ENCODE assay signal across 19 cellular contexts in the genomic region with DNA sequence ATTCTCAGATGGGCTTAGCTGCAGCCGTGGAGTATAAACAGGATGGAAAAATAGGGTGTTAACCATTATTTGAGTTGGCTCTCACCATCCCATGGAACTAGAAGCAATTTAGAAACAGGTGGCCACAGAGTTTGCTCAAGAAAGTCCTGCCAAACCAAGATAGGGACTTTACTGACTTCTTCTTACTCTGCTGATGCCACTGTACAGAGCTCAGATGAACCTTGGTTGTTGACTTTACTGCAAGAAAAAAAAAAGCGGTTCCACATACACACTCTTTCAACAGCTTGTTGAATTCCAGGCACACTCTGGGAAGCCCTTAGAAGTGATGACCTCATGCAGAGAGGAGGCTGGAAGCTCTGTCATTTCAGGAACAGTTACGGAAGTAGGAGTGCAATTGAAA.
DNase-seq lines count a peak whose midpoint lies in the region; ATAC-seq and TF ChIP-seq lines count a peak whose summit lies in the region.
"Had no signal": no experiment of that assay in that cellular context is flagged by ENCODE, and none has a peak within 500 bp of the region (broad histone marks: within the 10 kb centered on the region; RNA-seq: fewer than 3 reads in every experiment).

No MANE protein-coding gene starts in this region.

- H2BK15ac ChIP-seq in mesendoderm (replicated peaks; ENCODE audit: low read depth): no peak overlapping the region

- H3K27ac ChIP-seq in left ventricle myocardium inferior (replicated peaks) (peak overlapping the region; percentile 54), mesendoderm (ENCODE audit: low read depth, low read length) (no peak overlapping the region)
- H3K27ac ChIP-seq: C4-2B, foreskin keratinocyte, psoas muscle had no signal

- no peak overlapping the region for H3K9ac ChIP-seq in mesendoderm (ENCODE audit: low read length)

- H3K36me3 Mint-ChIP-seq in activated CD4-positive, alpha-beta memory T cell treated with anti-CD3 and anti-CD28 coated beads, Interleukin-2, amount 10 ng/mL, durations not matched to agents 7 days and 5 days (ENCODE audit: low read depth): no peaks in the 10 kb centered on the region
- H3K36me3 Mint-ChIP-seq: naive thymus-derived CD4-positive, alpha-beta T cell had no signal

- H4K8ac ChIP-seq in mesendoderm (ENCODE audit: low read depth, low read length): no peak overlapping the region

- no peak overlapping the region for H3K27ac Mint-ChIP-seq in activated CD4-positive, alpha-beta memory T cell treated with anti-CD3 and anti-CD28 coated beads, Interleukin-2, amount 10 ng/mL, durations not matched to agents 7 days and 5 days
- H3K27ac Mint-ChIP-seq: activated T-helper 2 cell treated with anti-CD3 and anti-CD28 coated beads, Interferon-gamma antibody, Interleukin-2, Interleukin-4, amounts not matched to agents 10 μg/mL and 5 μg/mL and 100 μg/mL, durations not matched to agents 14 hours and 24 hours and 36 hours; HFFc6; naive thymus-derived CD4-positive, alpha-beta T cell had no signal

- H2BK5ac ChIP-seq in mesendoderm (ENCODE audit: low read length): no peak overlapping the region

- no peak for ATAC-seq in HG03378 (IDR thresholded peaks at IDR 0.05; ENCODE audit: unreplicated experiment)
- ATAC-seq: foreskin keratinocyte; naive thymus-derived CD4-positive, alpha-beta T cell; psoas muscle had no signal

- no peak overlapping the region for H3K4me3 Mint-ChIP-seq in activated CD4-positive, alpha-beta memory T cell treated with anti-CD3 and anti-CD28 coated beads, Interleukin-2, amount 10 ng/mL, durations not matched to agents 7 days and 5 days
- H3K4me3 Mint-ChIP-seq: HFFc6; naive thymus-derived CD4-positive, alpha-beta T cell had no signal

- no CpG with 5 or more reads among the region's 3 CpGs for WGBS in mesendoderm (ENCODE audit: extremely low coverage, insufficient coverage, low lambda C conversion rate)

- H3K23ac ChIP-seq in mesendoderm (ENCODE audit: low read length): no peak overlapping the region

- no peak overlapping the region for H3K4me2 ChIP-seq in mesendoderm (ENCODE audit: low read length)

- H3K4ac ChIP-seq in mesendoderm (ENCODE audit: low read depth, low read length): no peak overlapping the region

- POLR2A ChIA-PET in activated CD4-positive, alpha-beta memory T cell treated with anti-CD3 and anti-CD28 coated beads, Interleukin-2, amount 10 ng/mL, durations not matched to agents 7 days and 5 days (lab: Charles Lee): no interaction called here

- H2AK5ac ChIP-seq in mesendoderm (ENCODE audit: low read length): no peak overlapping the region

- H3K4me3 ChIP-seq in left ventricle myocardium inferior (no peak overlapping the region), mesendoderm (ENCODE audit: low read length) (no peak overlapping the region)
- H3K4me3 ChIP-seq: MG63, psoas muscle had no signal

- intact Hi-C loops in left ventricle myocardium inferior (cut with micrococcal nuclease): no loop called here

- no peaks in the 10 kb centered on the region for H3K27me3 Mint-ChIP-seq in activated CD4-positive, alpha-beta memory T cell treated with anti-CD3 and anti-CD28 coated beads, Interleukin-2, amount 10 ng/mL, durations not matched to agents 7 days and 5 days
- H3K27me3 Mint-ChIP-seq: naive thymus-derived CD4-positive, alpha-beta T cell had no signal

- H3K9me3 Mint-ChIP-seq in activated CD4-positive, alpha-beta memory T cell treated with anti-CD3 and anti-CD28 coated beads, Interleukin-2, amount 10 ng/mL, durations not matched to agents 7 days and 5 days: peaks cover 7% of the 10 kb centered on the region

- H3K56ac ChIP-seq in mesendoderm (ENCODE audit: low read length): no peak overlapping the region

- no peak overlapping the region for H2BK120ac ChIP-seq in mesendoderm (ENCODE audit: low read depth, low read length)

- no peaks in the 10 kb centered on the region for H3K36me3 ChIP-seq in left ventricle myocardium inferior
- H3K36me3 ChIP-seq in mesendoderm (ENCODE audit: control insufficient read depth, insufficient read depth, low read length): no peaks in the 10 kb centered on the region
- H3K36me3 ChIP-seq: MG63 had no signal

- H3K4me1 ChIP-seq in left ventricle myocardium inferior: peaks cover 3% of the 10 kb centered on the region
- H3K4me1 ChIP-seq in mesendoderm (ENCODE audit: control insufficient read depth, low read depth, low read length): no peaks in the 10 kb centered on the region
- H3K4me1 ChIP-seq: foreskin keratinocyte, psoas muscle had no signal

- H3K4me1 Mint-ChIP-seq in activated CD4-positive, alpha-beta memory T cell treated with anti-CD3 and anti-CD28 coated beads, Interleukin-2, amount 10 ng/mL, durations not matched to agents 7 days and 5 days: no peaks in the 10 kb centered on the region
- H3K4me1 Mint-ChIP-seq: naive thymus-derived CD4-positive, alpha-beta T cell had no signal

- H3K79me2 ChIP-seq in mesendoderm (ENCODE audit: control insufficient read depth, insufficient read depth, low read length): no peaks in the 10 kb centered on the region

- no peak overlapping the region for H3K18ac ChIP-seq in mesendoderm (ENCODE audit: low read length)

- H3K9me3 ChIP-seq in left ventricle myocardium inferior (replicated peaks): no peaks in the 10 kb centered on the region
- H3K9me3 ChIP-seq: MG63, psoas muscle had no signal

- H3K79me1 ChIP-seq in mesendoderm (ENCODE audit: low read length): no peaks in the 10 kb centered on the region

- no peak overlapping the region for H4K5ac ChIP-seq in mesendoderm (ENCODE audit: low read length)

- CTCF ChIA-PET in activated CD4-positive, alpha-beta memory T cell treated with anti-CD3 and anti-CD28 coated beads, Interleukin-2, amount 10 ng/mL, durations not matched to agents 7 days and 5 days (lab: Charles Lee): no interaction called here

- no peaks in the 10 kb centered on the region for H3K27me3 ChIP-seq in left ventricle myocardium inferior (ENCODE audit: low read depth)
- H3K27me3 ChIP-seq in mesendoderm (ENCODE audit: insufficient read depth, low read length, poor library complexity): no peaks in the 10 kb centered on the region
- H3K27me3 ChIP-seq: foreskin keratinocyte, MG63 had no signal

- DNase-seq in DMS53 (lab: John Stamatoyannopoulos, UW) (peak; percentile 86), NCI-H510A treated with DMSO at 0.1 percent for 48 hours (lab: John Stamatoyannopoulos, UW) (peak; percentile 54), left ventricle myocardium inferior (no peak), mesendoderm (peak; percentile 38), medulla oblongata (ENCODE audit: extremely low spot score) (no peak), globus pallidus (ENCODE audit: low spot score) (no peak)
- DNase-seq in activated CD4-positive, alpha-beta memory T cell treated with anti-CD3 and anti-CD28 coated beads, Interleukin-2, amount 10 ng/mL, durations not matched to agents 7 days and 5 days: no peak
- DNase-seq: activated CD4-positive, alpha-beta T cell treated with anti-CD3 and anti-CD28 coated beads for 4 hours; foreskin keratinocyte; HFFc6; IMR-90; MG63; naive thymus-derived CD4-positive, alpha-beta T cell; NCI-H1694; psoas muscle; substantia nigra had no signal

- TF ChIP-seq CTCF in left ventricle myocardium inferior (IDR thresholded peaks at IDR 0.05; ENCODE audit: borderline replicate concordance): no peak

Comparison
In these comparisons a context has a peak if more than half of its experiments do, and no peak if none do; other contexts are left out.
1. DNase-seq: peak in DMS53 (single experiment), NCI-H510A treated with DMSO at 0.1 percent for 48 hours (single experiment) and mesendoderm (single experiment); none in left ventricle myocardium inferior (single experiment), medulla oblongata (single experiment), activated CD4-positive, alpha-beta memory T cell treated with anti-CD3 and anti-CD28 coated beads, Interleukin-2, amount 10 ng/mL, durations not matched to agents 7 days and 5 days (single experiment) and globus pallidus (single experiment).